Comparison of ENCODE assay signal across 8 cellular contexts in genomic region chr2:118186110-118186857, GRCh38.
DNase-seq lines count a peak whose midpoint lies in the region; ATAC-seq, FAIRE-seq and TF ChIP-seq lines count a peak whose summit lies in the region.

No MANE protein-coding gene starts in this region.

- peak overlapping the region; percentile 87 to 98 (median 96) for H3K4me3 Mint-ChIP-seq in IgD-negative memory B cell
- H3K4me3 Mint-ChIP-seq in activated T-helper 17 cell treated with anti-CD3 and anti-CD28 coated beads, Interleukin-2, amount 50 U/mL, for 72 hours, result peak overlapping the region; percentile 85
- H3K4me3 Mint-ChIP-seq in nephron progenitor cell, result peak overlapping the region; percentile 90
- H3K4me3 Mint-ChIP-seq in stimulated activated naive CD8-positive, alpha-beta T cell treated with anti-CD3 and anti-CD28 coated beads, Interleukin-15, Interleukin-2, amounts not matched to agents 100 ng/mL and 50 ng/mL, for 24 hours, result peak overlapping the region; percentile 94

- H3K27ac Mint-ChIP-seq in IgD-negative memory B cell (peak overlapping the region; percentile 76 to 92 (median 80)), nephron progenitor cell (peak overlapping the region; percentile 98)
- peak overlapping the region; percentile 90 for H3K27ac Mint-ChIP-seq in activated T-helper 17 cell treated with anti-CD3 and anti-CD28 coated beads, Interleukin-2, amount 50 U/mL, for 72 hours
- peak overlapping the region; percentile 98 for H3K27ac Mint-ChIP-seq in stimulated activated naive CD8-positive, alpha-beta T cell treated with anti-CD3 and anti-CD28 coated beads, Interleukin-15, Interleukin-2, amounts not matched to agents 100 ng/mL and 50 ng/mL, for 24 hours

- H3K36me3 Mint-ChIP-seq in IgD-negative memory B cell (no peaks in the 10 kb centered on the region), nephron progenitor cell (ENCODE audit: low read depth) (no peaks in the 10 kb centered on the region)
- peaks cover 8% of the 10 kb centered on the region for H3K36me3 Mint-ChIP-seq in activated T-helper 17 cell treated with anti-CD3 and anti-CD28 coated beads, Interleukin-2, amount 50 U/mL, for 72 hours (ENCODE audit: low read depth)
- H3K36me3 Mint-ChIP-seq in stimulated activated naive CD8-positive, alpha-beta T cell treated with anti-CD3 and anti-CD28 coated beads, Interleukin-15, Interleukin-2, amounts not matched to agents 100 ng/mL and 50 ng/mL, for 24 hours (ENCODE audit: low read depth), result no peaks in the 10 kb centered on the region

- H3K27me3 Mint-ChIP-seq in IgD-negative memory B cell, result peaks cover 3% of the 10 kb centered on the region
- H3K27me3 Mint-ChIP-seq in activated T-helper 17 cell treated with anti-CD3 and anti-CD28 coated beads, Interleukin-2, amount 50 U/mL, for 72 hours, result no peaks in the 10 kb centered on the region
- H3K27me3 Mint-ChIP-seq in nephron progenitor cell (ENCODE audit: low read depth, poor library complexity), result peaks cover 7% of the 10 kb centered on the region
- no peaks in the 10 kb centered on the region for H3K27me3 Mint-ChIP-seq in stimulated activated naive CD8-positive, alpha-beta T cell treated with anti-CD3 and anti-CD28 coated beads, Interleukin-15, Interleukin-2, amounts not matched to agents 100 ng/mL and 50 ng/mL, for 24 hours

- H3K4me3 ChIP-seq in fibroblast of pulmonary artery (replicated peaks; ENCODE audit: low read depth, low read length), result peak overlapping the region; percentile 71

- peak; percentile 91 for ATAC-seq in GM21576 (IDR thresholded peaks at IDR 0.05; ENCODE audit: unreplicated experiment)
- ATAC-seq in activated T-helper 17 cell treated with anti-CD3 and anti-CD28 coated beads, Interleukin-2, amount 50 U/mL, for 72 hours (replicated peaks), result peak; percentile 89

- no peak for FAIRE-seq in RCC 7860 (lab: Jason Lieb, UNC)

- DNase-seq in DMS79 (lab: John Stamatoyannopoulos, UW) (peak; percentile 34), RCC 7860 (ENCODE audit: low spot score) (peak; percentile 51), fibroblast of pulmonary artery (ENCODE audit: low read depth) (peak; percentile 76), nephron progenitor cell (peak; percentile 91)

- TF ChIP-seq CTCF in fibroblast of pulmonary artery (IDR thresholded peaks at IDR 0.05; ENCODE audit: low read length, missing control alignments) (no peak), nephron progenitor cell (IDR thresholded peaks at IDR 0.05) (no peak)

- H3K9me3 Mint-ChIP-seq in IgD-negative memory B cell (peaks cover 0 to 1% (median 0%) of the 10 kb centered on the region in 3 donors), nephron progenitor cell (no peaks in the 10 kb centered on the region)
- peaks cover 4% of the 10 kb centered on the region for H3K9me3 Mint-ChIP-seq in activated T-helper 17 cell treated with anti-CD3 and anti-CD28 coated beads, Interleukin-2, amount 50 U/mL, for 72 hours
- H3K9me3 Mint-ChIP-seq in stimulated activated naive CD8-positive, alpha-beta T cell treated with anti-CD3 and anti-CD28 coated beads, Interleukin-15, Interleukin-2, amounts not matched to agents 100 ng/mL and 50 ng/mL, for 24 hours, result no peaks in the 10 kb centered on the region

- H3K4me1 Mint-ChIP-seq in IgD-negative memory B cell (peaks cover 6 to 14% (median 10%) of the 10 kb centered on the region in 3 donors), nephron progenitor cell (peaks cover 81% of the 10 kb centered on the region)
- H3K4me1 Mint-ChIP-seq in activated T-helper 17 cell treated with anti-CD3 and anti-CD28 coated beads, Interleukin-2, amount 50 U/mL, for 72 hours, result peaks cover 10% of the 10 kb centered on the region
- peaks cover 21% of the 10 kb centered on the region for H3K4me1 Mint-ChIP-seq in stimulated activated naive CD8-positive, alpha-beta T cell treated with anti-CD3 and anti-CD28 coated beads, Interleukin-15, Interleukin-2, amounts not matched to agents 100 ng/mL and 50 ng/mL, for 24 hours (ENCODE audit: low read depth)

Comparison
In these comparisons a context has a peak if more than half of its experiments do, and no peak if none do; other contexts are left out.
1. Peak in every context shown above with its lines: DNase-seq, ATAC-seq and H3K4me3 ChIP-seq.
2. DNase-seq: peak in every context shown above with its lines; median percentile 91 in nephron progenitor cell; 76 in fibroblast of pulmonary artery; 51 in RCC 7860; 34 in DMS79.